In the genomic region with DNA sequence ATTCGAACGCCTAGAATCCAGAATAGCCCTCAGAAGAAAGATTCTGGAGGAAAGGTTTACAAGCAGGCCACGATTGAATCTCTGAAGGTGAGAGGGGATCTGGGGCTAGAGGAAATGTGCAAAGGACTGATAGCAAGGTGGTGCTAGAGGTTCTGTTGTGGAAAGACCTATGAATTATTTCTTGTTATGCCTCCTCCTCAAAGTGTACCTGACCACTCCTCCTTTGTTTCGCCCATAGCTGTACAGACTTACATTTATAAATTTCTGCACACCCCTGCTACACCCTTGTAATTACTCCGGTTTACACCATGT, we compare ENCODE assay signal across 8 cellular contexts. TPM values are rescaled to one million over a fixed set of nuclear protein-coding genes. Genes with fewer than 3 reads are reported as not detected.
A peak's percentile ranks its signal among the peaks of the same experiment; 100 is the strongest.
DNase-seq lines count a peak whose midpoint lies in the region; ATAC-seq and TF ChIP-seq lines count a peak whose summit lies in the region.

No MANE protein-coding gene starts in this region.

- TF ChIP-seq CTCF in MM.1S (IDR thresholded peaks at IDR 0.05; ENCODE audit: low read length), result no peak

- H3K9me2 ChIP-seq in MM.1S (replicated peaks; ENCODE audit: insufficient read depth, low read length), result no peaks in the 10 kb centered on the region

- peaks cover 14% of the 10 kb centered on the region; the same call in 1 of the 2 replicates for H3K4me1 ChIP-seq in MM.1S (ENCODE audit: low read length)
- H3K4me1 ChIP-seq in ectodermal cell (ENCODE audit: control insufficient read depth, insufficient read depth, low read length), result peaks cover 7% of the 10 kb centered on the region

- H3K27ac ChIP-seq in MM.1S (ENCODE audit: low read length), result no peak overlapping the region
- H3K27ac ChIP-seq in ectodermal cell (ENCODE audit: insufficient read depth, low read depth, low read length, poor library complexity, severe bottlenecking), result no peak overlapping the region

- H3K36me3 ChIP-seq in MM.1S (replicated peaks; ENCODE audit: insufficient read depth, low read length), result no peaks in the 10 kb centered on the region
- H3K36me3 ChIP-seq in ectodermal cell (ENCODE audit: control insufficient read depth, insufficient read depth, low read length), result no peaks in the 10 kb centered on the region

- no peak for ATAC-seq in HG03159 (IDR thresholded peaks at IDR 0.05; ENCODE audit: unreplicated experiment)

- peak overlapping the region; percentile 88 for H3K4me2 ChIP-seq in MM.1S (ENCODE audit: low read depth, low read length)

- H3K4me3 ChIP-seq in MM.1S (ENCODE audit: low read length) (peak overlapping the region; percentile 85), ectodermal cell (ENCODE audit: insufficient read depth, low read depth, low read length) (peak overlapping the region; percentile 91)

- no peaks in the 10 kb centered on the region for H4K20me1 ChIP-seq in MM.1S (ENCODE audit: insufficient read depth, low read length)

- DNase-seq in DMS 273 (lab: John Stamatoyannopoulos, UW; ENCODE audit: unreplicated experiment), result peak; percentile 14
- no peak for DNase-seq in DMS 273 treated with DMSO at 0.1 percent for 48 hours (lab: John Stamatoyannopoulos, UW)
- no peak for DNase-seq in MM.1S
- DNase-seq in renal cortical epithelial cell (ENCODE audit: low read depth), result peak; percentile 7
- no peak for DNase-seq in HPDE6-E6E7 (ENCODE audit: extremely low spot score)
- no peak for DNase-seq in occipital lobe (lab: John Stamatoyannopoulos, UW)

- H3K79me2 ChIP-seq in MM.1S (ENCODE audit: low read length), result peaks cover 48% of the 10 kb centered on the region

- peak overlapping the region; percentile 67 for H2AFZ ChIP-seq in MM.1S (ENCODE audit: low read length)

- H3K27me3 ChIP-seq in MM.1S (replicated peaks; ENCODE audit: insufficient read depth, low read length) (no peaks in the 10 kb centered on the region), ectodermal cell (ENCODE audit: control insufficient read depth, insufficient read depth, low read length, poor library complexity, severe bottlenecking) (no peaks in the 10 kb centered on the region)

- peak overlapping the region; percentile 91 for H3K9ac ChIP-seq in MM.1S (ENCODE audit: low read length)

- peaks cover 9% of the 10 kb centered on the region; the same call in 1 of the 2 replicates for H3F3A ChIP-seq in MM.1S (ENCODE audit: insufficient read depth, low read length)

- 84 to 85% methylated on average over 5 of the region's 5 CpGs for WGBS in ectodermal cell, 2 experiments

- H3K9me3 ChIP-seq in MM.1S (replicated peaks; ENCODE audit: insufficient read depth, low read length), result no peaks in the 10 kb centered on the region
- H3K9me3 ChIP-seq in ectodermal cell (ENCODE audit: control insufficient read depth, low read length), result no peaks in the 10 kb centered on the region

RNA-seq across cellular contexts. Expression of a gene that starts 1.0 kb away (rescaled TPM):
- 10.6 TPM for polyA plus RNA-seq in ectodermal cell (2013, experiment 1 of 4)
- polyA plus RNA-seq in ectodermal cell (2013, experiment 2 of 4), result 11.4 TPM
- polyA plus RNA-seq in ectodermal cell (2013, experiment 3 of 4), result 10.1 TPM
- 7.0 TPM for polyA plus RNA-seq in ectodermal cell (2013, experiment 4 of 4)
- total RNA-seq in renal cortical epithelial cell (2.1 and 5.3 TPM in 2 replicates), occipital lobe (7.0 TPM)

RNA-seq across cellular contexts. Expression of a gene that starts 1.4 kb away (rescaled TPM):
- 129 TPM for polyA plus RNA-seq in ectodermal cell (2013, experiment 1 of 4)
- polyA plus RNA-seq in ectodermal cell (2013, experiment 2 of 4), result 134 TPM
- polyA plus RNA-seq in ectodermal cell (2013, experiment 3 of 4), result 130 TPM
- 146 TPM for polyA plus RNA-seq in ectodermal cell (2013, experiment 4 of 4)
- total RNA-seq in renal cortical epithelial cell (227 and 426 TPM in 2 replicates), occipital lobe (122 TPM)

RNA-seq across cellular contexts. Expression of a gene that starts 36.4 kb away (rescaled TPM):
- polyA plus RNA-seq in ectodermal cell (2013, experiment 1 of 4), result not detected
- not detected for polyA plus RNA-seq in ectodermal cell (2013, experiment 2 of 4)
- not detected for polyA plus RNA-seq in ectodermal cell (2013, experiment 3 of 4)
- not detected for polyA plus RNA-seq in ectodermal cell (2013, experiment 4 of 4)
- total RNA-seq in renal cortical epithelial cell (not detected in 2 replicates), occipital lobe (not detected)

Comparison
In these comparisons a context has a peak if more than half of its experiments do, and no peak if none do; other contexts are left out.
1. DNase-seq: peak in DMS 273 (single experiment) and renal cortical epithelial cell (single experiment); none in DMS 273 treated with DMSO at 0.1 percent for 48 hours (single experiment), MM.1S (single experiment), HPDE6-E6E7 (single experiment) and occipital lobe (single experiment).